In genomic region chr12:56103066-56103711, GRCh38 we compare ENCODE assay signal across 6 cellular contexts. TPM values are rescaled to one million over a fixed set of nuclear protein-coding genes. Genes with fewer than 3 reads are reported as not detected.
DNase-seq lines count a peak whose midpoint lies in the region; ATAC-seq, FAIRE-seq and TF ChIP-seq lines count a peak whose summit lies in the region.

No MANE protein-coding gene starts in this region.

- CTCF ChIA-PET in K562 (lab: Yijun Ruan, JAX; ENCODE audit: low intra/inter-chr PET ratio): no interaction called here

- no peaks in the 10 kb centered on the region for H3K9me1 ChIP-seq in K562 (ENCODE audit: control insufficient read depth, insufficient read depth, low read length)

- no peak for ATAC-seq in K562
- ATAC-seq in HG03439 (IDR thresholded peaks at IDR 0.05; ENCODE audit: unreplicated experiment): no peak

- in situ Hi-C loops in K562 (cut with MboI): no loop called here

- peaks cover 34% of the 10 kb centered on the region for H3K4me1 Mint-ChIP-seq in HFFc6 (ENCODE audit: low read depth)

- H3K4me3 ChIP-seq in K562 (peak overlapping the region; percentile 97), parathyroid adenoma (ENCODE audit: low read depth, low read length) (peak overlapping the region; percentile 80)

- H3K27me3 Mint-ChIP-seq in HFFc6 (ENCODE audit: insufficient read depth): peaks cover 7% of the 10 kb centered on the region

- H3K4me2 ChIP-seq in K562 (ENCODE audit: insufficient read depth, low read length) (peak overlapping the region; percentile 83), parathyroid adenoma (ENCODE audit: low read length) (peak overlapping the region; percentile 75)

- POLR2A ChIA-PET in K562 (lab: Yijun Ruan, JAX): interaction anchor here (0.6 to 7.8 kb wide), 7 partner anchors 8 to 107 kb away, joined by 3 to 125 read pairs (median 3); partner anchors contain the start of genes MYL6, RPL41 and ZC3H10

- intact Hi-C loops in K562 (cut with micrococcal nuclease): no loop called here

- H3K27ac Mint-ChIP-seq in HFFc6: peak overlapping the region; percentile 94; the same call in 1 of the 2 replicates

- TF ChIP-seq CTCF in HFFc6 (IDR thresholded peaks at IDR 0.05): no peak
- no peak for TF ChIP-seq CTCF in K562 (IDR thresholded peaks at IDR 0.05 in 2 of 3, conservative IDR thresholded peaks at IDR 0.05 in 1 of 3; ENCODE audit: insufficient read depth in 2 of 3, low read depth in 1 of 3, low read length in 3 of 3)
- TF ChIP-seq CTCF in parathyroid adenoma (IDR thresholded peaks at IDR 0.05): no peak

- H3K36me3 Mint-ChIP-seq in HFFc6 (ENCODE audit: low read depth): peaks cover 26% of the 10 kb centered on the region

- FAIRE-seq in K562 (lab: Jason Lieb, UNC): peak; percentile 35

- H3K9ac ChIP-seq in K562 (ENCODE audit: insufficient read depth in 1 of 2, low read depth in 2 of 2, low read length in 2 of 2) (peak overlapping the region in 1 of 2 experiments; percentile 99; a peak in 2 of 4 replicates), parathyroid adenoma (no peak overlapping the region)

- no peak for TF ChIP-seq POLR2A in K562 (conservative IDR thresholded peaks at IDR 0.05)

- H3K4me1 ChIP-seq in K562 (replicated peaks in 1 of 2; ENCODE audit: control insufficient read depth in 2 of 2, insufficient read depth in 2 of 2, low read length in 2 of 2) (peaks cover 11 to 25% of the 10 kb centered on the region in 2 experiments; a peak in 4 of 5 replicates), parathyroid adenoma (peaks cover 13% of the 10 kb centered on the region)

- H3K79me2 ChIP-seq in K562 (ENCODE audit: control insufficient read depth, insufficient read depth, low read length) (peaks cover 43% of the 10 kb centered on the region), parathyroid adenoma (peaks cover 17% of the 10 kb centered on the region)

- H2AFZ ChIP-seq in K562 (ENCODE audit: low read depth, low read length) (peak overlapping the region; percentile 91), parathyroid adenoma (peak overlapping the region; percentile 81)

- 35% methylated on average over 6 of the region's 6 CpGs for WGBS in K562 (ENCODE audit: insufficient coverage, low coverage, missing lambda C conversion rate)

- H3K9me3 ChIP-seq in K562 (replicated peaks; ENCODE audit: control insufficient read depth, insufficient read depth, low read depth, low read length) (0 out of 2 replicates have a peak, but pooled peaks cover 5% of the 10 kb centered on the region), parathyroid adenoma (ENCODE audit: control insufficient read depth, low read length) (no peaks in the 10 kb centered on the region)

- no peaks in the 10 kb centered on the region for H3K27me3 ChIP-seq in K562 (ENCODE audit: control insufficient read depth in 2 of 2, insufficient read depth in 2 of 2, low read length in 2 of 2)
- H3K27me3 ChIP-seq in parathyroid adenoma (ENCODE audit: control insufficient read depth, insufficient read depth, low read length): no peaks in the 10 kb centered on the region

- H3K36me3 ChIP-seq in K562 (ENCODE audit: control insufficient read depth, insufficient read depth, low read length) (peaks cover 30% of the 10 kb centered on the region), parathyroid adenoma (ENCODE audit: control insufficient read depth, insufficient read depth, low read length) (no peaks in the 10 kb centered on the region)

- peak overlapping the region; percentile 97 for H3K4me3 Mint-ChIP-seq in HFFc6

- H3K27ac ChIP-seq in K562 (ENCODE audit: extremely low read depth, low read depth, low read length): peak overlapping the region; percentile 99
- H3K27ac ChIP-seq in parathyroid adenoma: peak overlapping the region; percentile 84

- no TSS peak for BruUV-seq in K562 (replicated peaks; lab: Mats Ljungman, UMichigan)

- H3K9me3 Mint-ChIP-seq in HFFc6: no peaks in the 10 kb centered on the region

- no peak for TF ChIP-seq RAD21 in K562 (CRISPR knock-in tag; conservative IDR thresholded peaks at IDR 0.05 in 1 of 2, IDR thresholded peaks at IDR 0.05 in 1 of 2)

- no peak for TF ChIP-seq EP300 in K562 (IDR thresholded peaks at IDR 0.05; ENCODE audit: low read length)

- peaks cover 10% of the 10 kb centered on the region for H4K20me1 ChIP-seq in K562 (replicated peaks; ENCODE audit: control insufficient read depth, insufficient read depth, low read length)

- DNase-seq in HFFc6 (no peak), K562 (ENCODE audit: extremely low read depth in 1 of 4, low spot score in 3 of 4) (peak in 1 of 4 experiments; percentile 6), iPS-NIHi7 (ENCODE audit: extremely low spot score) (no peak), kidney tubule cell (ENCODE audit: low spot score) (no peak)

RNA-seq across cellular contexts. Expression of gene PA2G4, which starts 1.2 kb away (rescaled TPM):
- total RNA-seq in HFFc6 (2021; fragmentation: NEBNext Ultra II Directional; extraction: Animal tissue kit (Norgen Biotek cat#: 25700)): 100 to 1,000 TPM; 144 to 190 (median 177) TPM
- total RNA-seq in K562 (2011; cell fraction: chromatin; rRNA removed; ENCODE audit: low replicate concordance): 443 and 498 TPM in 2 replicates
- 275 and 278 TPM in 2 replicates for total RNA-seq in K562 (2011; cell fraction: nucleolus; rRNA removed)
- total RNA-seq in K562 (2011; cell fraction: nucleoplasm; rRNA removed): 263 and 304 TPM in 2 replicates
- 740 and 811 TPM in 2 replicates for total RNA-seq in K562 (2014; rRNA removed)
- total RNA-seq in K562 (2014; rRNA removed; fragmentation: Illumina TruSeq; extraction: Trizol): 547 and 561 TPM in 2 replicates
- total RNA-seq in K562 (2015; rRNA removed; fragmentation: Illumina TruSeq; extraction: Trizol): 712 TPM in 2 replicates
- 463 and 470 TPM in 2 replicates for total RNA-seq in K562 (2021)
- 650 and 925 TPM in 2 replicates for polyA plus RNA-seq in K562 (2011; rRNA removed)
- 274 and 376 TPM in 2 replicates for polyA plus RNA-seq in K562 (2011; cell fraction: cytosol; rRNA removed)
- 287 and 371 TPM in 2 replicates for polyA plus RNA-seq in K562 (2011; cell fraction: nucleus; rRNA removed)
- 289 and 533 TPM in 2 replicates for polyA plus RNA-seq in K562 (2012)
- polyA plus RNA-seq in K562 (2014; fragmentation: Illumina TruSeq; extraction: Trizol): 777 and 884 TPM in 2 replicates
- 100 to 1,000 TPM; 230 to 303 TPM for polyA plus RNA-seq in K562 (2014; fragmentation: Nextera tagmentation; extraction: Ambion mirVana)
- 637 and 638 TPM in 2 replicates for polyA plus RNA-seq in K562 (2014; rRNA removed)
- polyA minus RNA-seq in K562 (2011; rRNA and poly(A)+ RNA removed): 622 and 730 TPM in 2 replicates
- polyA minus RNA-seq in K562 (2011; cell fraction: cytosol; rRNA and poly(A)+ RNA removed): 223 and 281 TPM in 2 replicates
- 90.7 and 174 TPM in 2 replicates for polyA minus RNA-seq in K562 (2011; cell fraction: nucleus; rRNA and poly(A)+ RNA removed)

RNA-seq across cellular contexts. Expression of gene RPL41, which starts 13.2 kb away (rescaled TPM):
- 1,000 to 10,000 TPM; 2,722 to 3,464 (median 3,292) TPM for total RNA-seq in HFFc6 (2021; fragmentation: NEBNext Ultra II Directional; extraction: Animal tissue kit (Norgen Biotek cat#: 25700))
- 471 and 502 TPM in 2 replicates for total RNA-seq in K562 (2011; cell fraction: chromatin; rRNA removed; ENCODE audit: low replicate concordance)
- total RNA-seq in K562 (2011; cell fraction: nucleolus; rRNA removed): 714 and 769 TPM in 2 replicates
- 1,389 and 2,616 TPM in 2 replicates for total RNA-seq in K562 (2011; cell fraction: nucleoplasm; rRNA removed)
- total RNA-seq in K562 (2014; rRNA removed): 4,680 and 5,042 TPM in 2 replicates
- total RNA-seq in K562 (2014; rRNA removed; fragmentation: Illumina TruSeq; extraction: Trizol): 4,828 and 4,834 TPM in 2 replicates
- 4,355 and 4,529 TPM in 2 replicates for total RNA-seq in K562 (2015; rRNA removed; fragmentation: Illumina TruSeq; extraction: Trizol)
- 3,403 and 3,805 TPM in 2 replicates for total RNA-seq in K562 (2021)
- polyA plus RNA-seq in K562 (2011; rRNA removed): 9,327 and 10,494 TPM in 2 replicates
- 7,179 and 13,806 TPM in 2 replicates for polyA plus RNA-seq in K562 (2011; cell fraction: cytosol; rRNA removed)
- polyA plus RNA-seq in K562 (2011; cell fraction: nucleus; rRNA removed): 2,948 and 5,202 TPM in 2 replicates
- polyA plus RNA-seq in K562 (2012): 7,782 and 11,481 TPM in 2 replicates
- polyA plus RNA-seq in K562 (2014; fragmentation: Illumina TruSeq; extraction: Trizol): 5,551 and 5,604 TPM in 2 replicates
- over 10,000 TPM; 10,697 to 11,276 TPM for polyA plus RNA-seq in K562 (2014; fragmentation: Nextera tagmentation; extraction: Ambion mirVana)
- 6,115 and 7,868 TPM in 2 replicates for polyA plus RNA-seq in K562 (2014; rRNA removed)
- 1,996 and 2,558 TPM in 2 replicates for polyA minus RNA-seq in K562 (2011; rRNA and poly(A)+ RNA removed)
- 912 and 1,093 TPM in 2 replicates for polyA minus RNA-seq in K562 (2011; cell fraction: cytosol; rRNA and poly(A)+ RNA removed)
- 197 and 533 TPM in 2 replicates for polyA minus RNA-seq in K562 (2011; cell fraction: nucleus; rRNA and poly(A)+ RNA removed)

RNA-seq across cellular contexts. Expression of gene ZC3H10, which starts 14.9 kb away (rescaled TPM):
- 1 to 10 TPM; 3.3 to 4.7 (median 3.8) TPM for total RNA-seq in HFFc6 (2021; fragmentation: NEBNext Ultra II Directional; extraction: Animal tissue kit (Norgen Biotek cat#: 25700))
- 9.2 and 15.6 TPM in 2 replicates for total RNA-seq in K562 (2011; cell fraction: chromatin; rRNA removed; ENCODE audit: low replicate concordance)
- 12.5 and 14.0 TPM in 2 replicates for total RNA-seq in K562 (2011; cell fraction: nucleolus; rRNA removed)
- total RNA-seq in K562 (2011; cell fraction: nucleoplasm; rRNA removed): 16.0 and 23.7 TPM in 2 replicates
- total RNA-seq in K562 (2014; rRNA removed) (2.2 and 2.3 TPM in 2 replicates), K562 (2014; rRNA removed; fragmentation: Illumina TruSeq; extraction: Trizol) (2.4 and 2.7 TPM in 2 replicates), K562 (2015; rRNA removed; fragmentation: Illumina TruSeq; extraction: Trizol) (3.0 and 3.8 TPM in 2 replicates), K562 (2021) (3.3 and 4.1 TPM in 2 replicates)
- polyA plus RNA-seq in K562 (2011; rRNA removed) (1.0 and 1.1 TPM in 2 replicates), K562 (2014; fragmentation: Illumina TruSeq; extraction: Trizol) (1.6 and 1.9 TPM in 2 replicates), K562 (2014; fragmentation: Nextera tagmentation; extraction: Ambion mirVana) (under 1 TPM; 0.31 to 0.46 TPM), K562 (2014; rRNA removed) (1.4 and 1.7 TPM in 2 replicates)
- polyA plus RNA-seq in K562 (2011; cell fraction: cytosol; rRNA removed): 1.1 and 1.5 TPM in 2 replicates
- polyA plus RNA-seq in K562 (2011; cell fraction: nucleus; rRNA removed): 3.3 and 4.3 TPM in 2 replicates
- 1.9 and 2.8 TPM in 2 replicates for polyA plus RNA-seq in K562 (2012)
- 5.3 and 6.2 TPM in 2 replicates for polyA minus RNA-seq in K562 (2011; rRNA and poly(A)+ RNA removed)
- 0.95 and 1.5 TPM in 2 replicates for polyA minus RNA-seq in K562 (2011; cell fraction: cytosol; rRNA and poly(A)+ RNA removed)
- polyA minus RNA-seq in K562 (2011; cell fraction: nucleus; rRNA and poly(A)+ RNA removed): 9.2 and 17.8 TPM in 2 replicates

RNA-seq across cellular contexts. Expression of gene ERBB3, which starts 23.2 kb away (rescaled TPM):
- 1 to 10 TPM; 1.0 to 2.5 (median 1.8) TPM for total RNA-seq in HFFc6 (2021; fragmentation: NEBNext Ultra II Directional; extraction: Animal tissue kit (Norgen Biotek cat#: 25700))
- total RNA-seq in K562 (2011; cell fraction: chromatin; rRNA removed; ENCODE audit: low replicate concordance): 26.3 and 40.1 TPM in 2 replicates
- 15.7 and 18.8 TPM in 2 replicates for total RNA-seq in K562 (2011; cell fraction: nucleolus; rRNA removed)
- 18.2 and 30.1 TPM in 2 replicates for total RNA-seq in K562 (2011; cell fraction: nucleoplasm; rRNA removed)
- total RNA-seq in K562 (2014; rRNA removed) (3.6 and 4.2 TPM in 2 replicates), K562 (2014; rRNA removed; fragmentation: Illumina TruSeq; extraction: Trizol) (2.6 and 3.1 TPM in 2 replicates), K562 (2015; rRNA removed; fragmentation: Illumina TruSeq; extraction: Trizol) (2.0 and 2.6 TPM in 2 replicates), K562 (2021) (5.1 and 5.5 TPM in 2 replicates)
- polyA plus RNA-seq in K562 (2011; rRNA removed) (5.3 and 12.2 TPM in 2 replicates), K562 (2014; fragmentation: Illumina TruSeq; extraction: Trizol) (4.0 and 5.4 TPM in 2 replicates), K562 (2014; fragmentation: Nextera tagmentation; extraction: Ambion mirVana) (1 to 10 TPM; 1.5 to 1.8 TPM), K562 (2014; rRNA removed) (3.8 and 7.4 TPM in 2 replicates)
- 2.8 and 9.7 TPM in 2 replicates for polyA plus RNA-seq in K562 (2011; cell fraction: cytosol; rRNA removed)
- polyA plus RNA-seq in K562 (2011; cell fraction: nucleus; rRNA removed): 5.9 and 15.1 TPM in 2 replicates
- polyA plus RNA-seq in K562 (2012): 2.7 and 9.2 TPM in 2 replicates
- polyA minus RNA-seq in K562 (2011; rRNA and poly(A)+ RNA removed): 9.6 and 21.6 TPM in 2 replicates
- polyA minus RNA-seq in K562 (2011; cell fraction: cytosol; rRNA and poly(A)+ RNA removed): 5.8 and 11.6 TPM in 2 replicates
- polyA minus RNA-seq in K562 (2011; cell fraction: nucleus; rRNA and poly(A)+ RNA removed): 6.5 and 19.8 TPM in 2 replicates

RNA-seq across cellular contexts. Expression of gene ESYT1, which starts 24.9 kb away (rescaled TPM):
- total RNA-seq in HFFc6 (2021; fragmentation: NEBNext Ultra II Directional; extraction: Animal tissue kit (Norgen Biotek cat#: 25700)): 100 to 1,000 TPM; 136 to 174 (median 151) TPM
- total RNA-seq in K562 (2011; cell fraction: chromatin; rRNA removed; ENCODE audit: low replicate concordance): 495 and 946 TPM in 2 replicates
- 651 and 665 TPM in 2 replicates for total RNA-seq in K562 (2011; cell fraction: nucleolus; rRNA removed)
- 590 and 653 TPM in 2 replicates for total RNA-seq in K562 (2011; cell fraction: nucleoplasm; rRNA removed)
- 176 and 237 TPM in 2 replicates for total RNA-seq in K562 (2014; rRNA removed)
- total RNA-seq in K562 (2014; rRNA removed; fragmentation: Illumina TruSeq; extraction: Trizol): 113 and 132 TPM in 2 replicates
- 132 and 133 TPM in 2 replicates for total RNA-seq in K562 (2015; rRNA removed; fragmentation: Illumina TruSeq; extraction: Trizol)
- total RNA-seq in K562 (2021): 237 and 251 TPM in 2 replicates
- polyA plus RNA-seq in K562 (2011; rRNA removed): 164 and 228 TPM in 2 replicates
- polyA plus RNA-seq in K562 (2011; cell fraction: cytosol; rRNA removed): 207 and 344 TPM in 2 replicates
- 429 and 469 TPM in 2 replicates for polyA plus RNA-seq in K562 (2011; cell fraction: nucleus; rRNA removed)
- polyA plus RNA-seq in K562 (2012): 168 and 357 TPM in 2 replicates
- polyA plus RNA-seq in K562 (2014; fragmentation: Illumina TruSeq; extraction: Trizol): 396 and 420 TPM in 2 replicates
- 100 to 1,000 TPM; 156 to 194 TPM for polyA plus RNA-seq in K562 (2014; fragmentation: Nextera tagmentation; extraction: Ambion mirVana)
- polyA plus RNA-seq in K562 (2014; rRNA removed): 146 and 160 TPM in 2 replicates
- 245 and 274 TPM in 2 replicates for polyA minus RNA-seq in K562 (2011; rRNA and poly(A)+ RNA removed)
- 212 and 259 TPM in 2 replicates for polyA minus RNA-seq in K562 (2011; cell fraction: cytosol; rRNA and poly(A)+ RNA removed)
- 126 and 169 TPM in 2 replicates for polyA minus RNA-seq in K562 (2011; cell fraction: nucleus; rRNA and poly(A)+ RNA removed)
